In genomic region chr15:95734422-95735316, GRCh38 we compare ENCODE assay signal across 10 cellular contexts.
DNase-seq lines count a peak whose midpoint lies in the region; TF ChIP-seq lines count a peak whose summit lies in the region.
"Had no signal": no experiment of that assay in that cellular context is flagged by ENCODE, and none has a peak within 500 bp of the region (broad histone marks: within the 10 kb centered on the region; RNA-seq: fewer than 3 reads in every experiment).

No MANE protein-coding gene starts in this region.

- no peak for TF ChIP-seq POLR2A in vagina (IDR thresholded peaks at IDR 0.05)

- H2BK120ac ChIP-seq in trophoblast cell (ENCODE audit: insufficient read depth, low read length, poor library complexity), result no peak overlapping the region

- no peaks in the 10 kb centered on the region for H3K9me2 ChIP-seq in DOHH2 (replicated peaks; ENCODE audit: control insufficient read depth, low read length)

- H3K4ac ChIP-seq in trophoblast cell (ENCODE audit: low read depth, low read length), result no peak overlapping the region

- in situ Hi-C loops in ACHN (cut with HindIII; ENCODE audit: low pct_ligation_motif_present, low pct_unique_long_range_greater_than_20kb, low sequenced_read_pairs), result no loop called here

- peaks cover 16% of the 10 kb centered on the region for H3K9me3 Mint-ChIP-seq in activated naive CD8-positive, alpha-beta T cell treated with anti-CD3 and anti-CD28 coated beads for 36 hours

- H3K79me2 ChIP-seq in DOHH2 (ENCODE audit: control insufficient read depth, low read length) (no peaks in the 10 kb centered on the region), trophoblast cell (ENCODE audit: control insufficient read depth, insufficient read depth, low read length, poor library complexity) (no peaks in the 10 kb centered on the region)

- H3K14ac ChIP-seq in trophoblast cell (ENCODE audit: low read length), result no peak overlapping the region

- no peak overlapping the region for H2BK5ac ChIP-seq in trophoblast cell (ENCODE audit: low read depth, low read length, poor library complexity)

- H3K27ac ChIP-seq in DOHH2 (ENCODE audit: low read depth, low read length) (no peak overlapping the region), vagina (no peak overlapping the region), trophoblast cell (ENCODE audit: low read depth, low read length) (no peak overlapping the region)

- H3K4me3 ChIP-seq in DOHH2 (ENCODE audit: low read length) (peak overlapping the region; percentile 49), vagina (no peak overlapping the region), trophoblast cell (ENCODE audit: low read depth, low read length) (no peak overlapping the region)
- H3K4me3 ChIP-seq: MG63 had no signal

- no peaks in the 10 kb centered on the region for H3K79me1 ChIP-seq in trophoblast cell (ENCODE audit: low read length)

- no peaks in the 10 kb centered on the region for H3K27me3 ChIP-seq in DOHH2 (ENCODE audit: control insufficient read depth, low read length)
- no peaks in the 10 kb centered on the region for H3K27me3 ChIP-seq in vagina
- H3K27me3 ChIP-seq in trophoblast cell (ENCODE audit: insufficient read depth, low read length), result no peaks in the 10 kb centered on the region
- H3K27me3 ChIP-seq: MG63 had no signal

- H4K12ac ChIP-seq in trophoblast cell (ENCODE audit: low read depth, low read length), result no peak overlapping the region

- H4K20me1 ChIP-seq in DOHH2 (ENCODE audit: control insufficient read depth, insufficient read depth, low read depth, low read length), result no peaks in the 10 kb centered on the region

- H3K27ac Mint-ChIP-seq in activated naive CD8-positive, alpha-beta T cell treated with anti-CD3 and anti-CD28 coated beads for 36 hours, result peak overlapping the region; percentile 57

- peaks cover 16% of the 10 kb centered on the region for H3K4me1 ChIP-seq in DOHH2 (ENCODE audit: control insufficient read depth, low read length)
- no peaks in the 10 kb centered on the region for H3K4me1 ChIP-seq in vagina
- no peaks in the 10 kb centered on the region for H3K4me1 ChIP-seq in trophoblast cell (ENCODE audit: control insufficient read depth in 1 of 2, insufficient read depth in 2 of 2, low read length in 2 of 2)

- H3K27me3 Mint-ChIP-seq in activated naive CD8-positive, alpha-beta T cell treated with anti-CD3 and anti-CD28 coated beads for 36 hours, result no peaks in the 10 kb centered on the region

- peak; percentile 21 for DNase-seq in LHCN-M2 (ENCODE audit: low read depth)
- DNase-seq in activated naive CD8-positive, alpha-beta T cell treated with anti-CD3 and anti-CD28 coated beads for 36 hours, result no peak
- DNase-seq in lung microvascular endothelial cell (ENCODE audit: low read depth in 2 of 2), result peak; percentile 71 to 89
- no peak for DNase-seq in vagina (ENCODE audit: extremely low spot score in 2 of 2)
- DNase-seq in AG08395 (ENCODE audit: low spot score), result no peak
- no peak for DNase-seq in ACHN
- DNase-seq in trophoblast cell, result no peak
- DNase-seq: effector CD8-positive, alpha-beta T cell; MG63 had no signal

- H2AK5ac ChIP-seq in trophoblast cell (ENCODE audit: low read length), result no peak overlapping the region

- H3K36me3 Mint-ChIP-seq in activated naive CD8-positive, alpha-beta T cell treated with anti-CD3 and anti-CD28 coated beads for 36 hours, result peaks cover 14% of the 10 kb centered on the region

- peaks cover 20% of the 10 kb centered on the region for H3K4me1 Mint-ChIP-seq in activated naive CD8-positive, alpha-beta T cell treated with anti-CD3 and anti-CD28 coated beads for 36 hours

- no peak overlapping the region for H4K91ac ChIP-seq in trophoblast cell (ENCODE audit: low read depth, low read length)

- H2BK12ac ChIP-seq in trophoblast cell (ENCODE audit: low read length), result no peak overlapping the region

- H3K4me2 ChIP-seq in DOHH2 (ENCODE audit: low read length) (peak overlapping the region; percentile 46), trophoblast cell (ENCODE audit: low read length) (no peak overlapping the region)

- intact Hi-C loops in vagina (cut with DNase I), result no loop called here

- WGBS in trophoblast cell (ENCODE audit: extremely low coverage, insufficient coverage, insufficient read length), result no CpG with 5 or more reads among the region's 6 CpGs

- TF ChIP-seq CTCF in DOHH2 (IDR thresholded peaks at IDR 0.05; ENCODE audit: low read depth, low read length, poor library complexity, severe bottlenecking) (no peak), vagina (IDR thresholded peaks at IDR 0.05) (no peak)

- no peak overlapping the region for H3K23ac ChIP-seq in trophoblast cell (ENCODE audit: low read length)

- no peak overlapping the region for H3K18ac ChIP-seq in trophoblast cell (ENCODE audit: low read length)

- H3K36me3 ChIP-seq in DOHH2 (ENCODE audit: control insufficient read depth, low read length), result no peaks in the 10 kb centered on the region
- H3K36me3 ChIP-seq in vagina, result no peaks in the 10 kb centered on the region
- no peaks in the 10 kb centered on the region for H3K36me3 ChIP-seq in trophoblast cell (ENCODE audit: control insufficient read depth in 1 of 2, insufficient read depth in 2 of 2, low read length in 2 of 2)
- H3K36me3 ChIP-seq: MG63 had no signal

- H3K9me3 ChIP-seq in DOHH2 (ENCODE audit: control insufficient read depth, insufficient read depth, low read length) (peaks cover 9% of the 10 kb centered on the region; the same call in 1 of the 2 replicates), vagina (no peaks in the 10 kb centered on the region), trophoblast cell (ENCODE audit: insufficient read depth, low read depth, low read length) (no peaks in the 10 kb centered on the region)
- H3K9me3 ChIP-seq: MG63 had no signal

- H3K9ac ChIP-seq in trophoblast cell (ENCODE audit: low read length), result no peak overlapping the region

- H2AFZ ChIP-seq in trophoblast cell (ENCODE audit: insufficient read depth, low read length, poor library complexity), result no peak overlapping the region

- no peak overlapping the region for H4K8ac ChIP-seq in trophoblast cell (ENCODE audit: low read depth, low read length)

- peak overlapping the region; percentile 23 for H3K4me3 Mint-ChIP-seq in activated naive CD8-positive, alpha-beta T cell treated with anti-CD3 and anti-CD28 coated beads for 36 hours

- no peaks in the 10 kb centered on the region for H3F3A ChIP-seq in DOHH2 (ENCODE audit: control insufficient read depth, insufficient read depth)

Comparison
In these comparisons a context has a peak if more than half of its experiments do, and no peak if none do; other contexts are left out.
1. DNase-seq: peak in LHCN-M2 (single experiment) and lung microvascular endothelial cell (2 of 2); none in activated naive CD8-positive, alpha-beta T cell treated with anti-CD3 and anti-CD28 coated beads for 36 hours (single experiment), vagina (0 of 2), AG08395 (single experiment), ACHN (single experiment) and trophoblast cell (0 of 2).